ENCODE assay signal across 27 cellular contexts in genomic region chr21:44079846-44080245, GRCh38. TPM values are rescaled to one million over a fixed set of nuclear protein-coding genes. Genes with fewer than 3 reads are reported as not detected.
DNase-seq lines count a peak whose midpoint lies in the region; ATAC-seq and TF ChIP-seq lines count a peak whose summit lies in the region.
"Had no signal": no experiment of that assay in that cellular context is flagged by ENCODE, and none has a peak within 500 bp of the region (broad histone marks: within the 10 kb centered on the region; RNA-seq: fewer than 3 reads in every experiment).

No MANE protein-coding gene starts in this region.

- no peaks in the 10 kb centered on the region for H3K9me3 ChIP-seq in CD4-positive, alpha-beta memory T cell (ENCODE audit: control insufficient read depth in 1 of 2, low read length in 2 of 2)
- H3K9me3 ChIP-seq in colonic mucosa, result no peaks in the 10 kb centered on the region
- H3K9me3 ChIP-seq: adrenal gland, right lobe of liver had no signal

- peaks cover 76% of the 10 kb centered on the region for H3K4me1 Mint-ChIP-seq in activated CD4-positive, alpha-beta T cell treated with anti-CD3 and anti-CD28 coated beads, Interleukin-2, amount 10 ng/mL, durations not matched to agents 7 days and 5 days
- peaks cover 52 to 81% (median 63%) of the 10 kb centered on the region in 4 donors for H3K4me1 Mint-ChIP-seq in CD4-positive, alpha-beta memory T cell
- peaks cover 67% of the 10 kb centered on the region for H3K4me1 Mint-ChIP-seq in activated CD8-positive, alpha-beta T cell treated with anti-CD3 and anti-CD28 coated beads for 36 hours (ENCODE audit: low read depth)
- peaks cover 14 to 35% (median 19%) of the 10 kb centered on the region in 3 donors for H3K4me1 Mint-ChIP-seq in naive B cell
- H3K4me1 Mint-ChIP-seq: CD14-positive monocyte had no signal

- peak overlapping the region; percentile 71 for H3K27ac Mint-ChIP-seq in activated CD4-positive, alpha-beta T cell treated with anti-CD3 and anti-CD28 coated beads, Interleukin-2, amount 10 ng/mL, durations not matched to agents 7 days and 5 days
- H3K27ac Mint-ChIP-seq in CD4-positive, alpha-beta memory T cell, result peak overlapping the region; percentile 59 to 92 (median 85)
- peak overlapping the region; percentile 86 for H3K27ac Mint-ChIP-seq in activated CD8-positive, alpha-beta T cell treated with anti-CD3 and anti-CD28 coated beads for 36 hours
- H3K27ac Mint-ChIP-seq in naive B cell, result peak overlapping the region in 5 of 6 donors; percentile 55 to 96 (median 87)

- TF ChIP-seq POLR2A in erythroblast (IDR thresholded peaks at IDR 0.05; ENCODE audit: low read length), result no peak

- H3K4me1 ChIP-seq in CD4-positive, alpha-beta memory T cell (ENCODE audit: insufficient read depth, low read length), result peaks cover 67% of the 10 kb centered on the region
- H3K4me1 ChIP-seq in colonic mucosa, result no peaks in the 10 kb centered on the region
- H3K4me1 ChIP-seq: parathyroid adenoma, right lobe of liver had no signal

- no peaks in the 10 kb centered on the region for H3K27me3 ChIP-seq in CD4-positive, alpha-beta memory T cell (ENCODE audit: insufficient read depth, low read length)
- H3K27me3 ChIP-seq in colonic mucosa, result no peaks in the 10 kb centered on the region
- H3K27me3 ChIP-seq: adrenal gland, brain microvascular endothelial cell, right lobe of liver had no signal

- H3K4me3 Mint-ChIP-seq in activated CD4-positive, alpha-beta T cell treated with anti-CD3 and anti-CD28 coated beads, Interleukin-2, amount 10 ng/mL, durations not matched to agents 7 days and 5 days, result no peak overlapping the region
- peak overlapping the region in 3 of 8 donors; percentile 17 to 57 (median 27) for H3K4me3 Mint-ChIP-seq in CD4-positive, alpha-beta memory T cell
- H3K4me3 Mint-ChIP-seq in activated CD8-positive, alpha-beta T cell treated with anti-CD3 and anti-CD28 coated beads for 36 hours, result no peak overlapping the region
- H3K4me3 Mint-ChIP-seq in naive B cell, result no peak overlapping the region
- H3K4me3 Mint-ChIP-seq: CD14-positive monocyte had no signal

- no peak overlapping the region for H3K4me3 ChIP-seq in CD4-positive, alpha-beta memory T cell (ENCODE audit: low read length in 2 of 2)
- H3K4me3 ChIP-seq in colonic mucosa, result no peak overlapping the region
- H3K4me3 ChIP-seq: adrenal gland, right lobe of liver had no signal

- peaks cover 49% of the 10 kb centered on the region for H3K36me3 ChIP-seq in CD4-positive, alpha-beta memory T cell (ENCODE audit: insufficient read depth, low read length)
- no peaks in the 10 kb centered on the region for H3K36me3 ChIP-seq in colonic mucosa

- H3K27ac ChIP-seq in CD4-positive, alpha-beta memory T cell (ENCODE audit: low read depth, low read length), result no peak overlapping the region
- no peak overlapping the region for H3K27ac ChIP-seq in colonic mucosa
- H3K27ac ChIP-seq: adrenal gland, brain microvascular endothelial cell, HL-60, parathyroid adenoma, right lobe of liver had no signal

- no peaks in the 10 kb centered on the region for H3K9me3 Mint-ChIP-seq in activated CD4-positive, alpha-beta T cell treated with anti-CD3 and anti-CD28 coated beads, Interleukin-2, amount 10 ng/mL, durations not matched to agents 7 days and 5 days
- H3K9me3 Mint-ChIP-seq in CD4-positive, alpha-beta memory T cell, result no peaks in the 10 kb centered on the region
- H3K9me3 Mint-ChIP-seq in activated CD8-positive, alpha-beta T cell treated with anti-CD3 and anti-CD28 coated beads for 36 hours, result no peaks in the 10 kb centered on the region
- no peaks in the 10 kb centered on the region for H3K9me3 Mint-ChIP-seq in naive B cell
- H3K9me3 Mint-ChIP-seq: CD14-positive monocyte had no signal

- ATAC-seq in activated CD8-positive, alpha-beta T cell treated with anti-CD3 and anti-CD28 coated beads for 36 hours, result no peak
- no peak for ATAC-seq in naive B cell (ENCODE audit: low read depth in 2 of 2)
- ATAC-seq: HepG2, right lobe of liver, Right ventricle myocardium inferior had no signal

- CTCF ChIA-PET in activated CD4-positive, alpha-beta T cell treated with anti-CD3 and anti-CD28 coated beads, Interleukin-2, amount 10 ng/mL, durations not matched to agents 7 days and 5 days (lab: Charles Lee), result interaction anchor here (0.8 to 2.0 kb wide), 2 partner anchors 8 to 16 kb away, joined by 3 to 6 read pairs; no protein-coding TSS in a partner anchor
- CTCF ChIA-PET in CD4-positive, alpha-beta memory T cell (lab: Charles Lee; ENCODE audit: partially characterized antibody), result no interaction called here
- CTCF ChIA-PET in activated CD8-positive, alpha-beta T cell treated with anti-CD3 and anti-CD28 coated beads for 36 hours (lab: Charles Lee), result no interaction called here

- intact Hi-C loops in CD4-positive, alpha-beta memory T cell (cut with micrococcal nuclease), result no loop called here
- intact Hi-C loops in activated CD8-positive, alpha-beta T cell treated with anti-CD3 and anti-CD28 coated beads for 36 hours (cut with micrococcal nuclease), result no loop called here
- intact Hi-C loops in colonic mucosa (cut with DNase I), result no loop called here

- DNase-seq in activated CD4-positive, alpha-beta T cell treated with anti-CD3 and anti-CD28 coated beads, Interleukin-2, amount 10 ng/mL, durations not matched to agents 7 days and 5 days, result no peak
- DNase-seq in activated CD4-positive, alpha-beta T cell treated with anti-CD3 and anti-CD28 coated beads, Interleukin-2, amount 50 U/mL, for 4 hours, result no peak
- no peak for DNase-seq in CD4-positive, alpha-beta memory T cell
- DNase-seq in activated CD8-positive, alpha-beta T cell treated with anti-CD3 and anti-CD28 coated beads for 36 hours, result no peak
- DNase-seq in naive B cell, result no peak
- no peak for DNase-seq in iPS-NIHi11 (ENCODE audit: low spot score)
- DNase-seq in erythroblast (lab: John Stamatoyannopoulos, UW), result no peak
- DNase-seq in colonic mucosa, result no peak
- DNase-seq: activated CD4-positive, CD25-positive, alpha-beta regulatory T cell treated with anti-CD3 and anti-CD28 coated beads, Interleukin-2, amount 50 U/mL, for 72 hours; adrenal gland; brain microvascular endothelial cell; cortex of kidney; DMS153; GF-D8; glutamatergic neuron; mammary epithelial cell; NCI-H1048; NCI-H187; NCI-H345; OCI-M1; right lobe of liver; substantia nigra had no signal

- H3K9ac ChIP-seq in colonic mucosa (ENCODE audit: low read depth in 2 of 2, low read length in 2 of 2), result no peak overlapping the region
- H3K9ac ChIP-seq: parathyroid adenoma had no signal

- H3K27me3 Mint-ChIP-seq in activated CD4-positive, alpha-beta T cell treated with anti-CD3 and anti-CD28 coated beads, Interleukin-2, amount 10 ng/mL, durations not matched to agents 7 days and 5 days, result no peaks in the 10 kb centered on the region
- no peaks in the 10 kb centered on the region for H3K27me3 Mint-ChIP-seq in CD4-positive, alpha-beta memory T cell
- no peaks in the 10 kb centered on the region for H3K27me3 Mint-ChIP-seq in activated CD8-positive, alpha-beta T cell treated with anti-CD3 and anti-CD28 coated beads for 36 hours
- no peaks in the 10 kb centered on the region for H3K27me3 Mint-ChIP-seq in naive B cell

- POLR2A ChIA-PET in activated CD4-positive, alpha-beta T cell treated with anti-CD3 and anti-CD28 coated beads, Interleukin-2, amount 10 ng/mL, durations not matched to agents 7 days and 5 days (lab: Charles Lee), result no interaction called here
- POLR2A ChIA-PET in CD4-positive, alpha-beta memory T cell (lab: Charles Lee; ENCODE audit: partially characterized antibody), result interaction anchor here (4.7 kb wide), 1 partner anchor 9 kb away, joined by 25 read pairs; no protein-coding TSS in a partner anchor
- POLR2A ChIA-PET in activated CD8-positive, alpha-beta T cell treated with anti-CD3 and anti-CD28 coated beads for 36 hours (lab: Charles Lee), result interaction anchor here (0.7 kb wide), 1 partner anchor 200 kb away, joined by 3 read pairs; no protein-coding TSS in a partner anchor

- H3K36me3 Mint-ChIP-seq in activated CD4-positive, alpha-beta T cell treated with anti-CD3 and anti-CD28 coated beads, Interleukin-2, amount 10 ng/mL, durations not matched to agents 7 days and 5 days (ENCODE audit: low read depth), result peaks cover 77% of the 10 kb centered on the region
- peaks cover 55 to 80% of the 10 kb centered on the region in 2 donors for H3K36me3 Mint-ChIP-seq in CD4-positive, alpha-beta memory T cell
- H3K36me3 Mint-ChIP-seq in activated CD8-positive, alpha-beta T cell treated with anti-CD3 and anti-CD28 coated beads for 36 hours (ENCODE audit: low read depth), result peaks cover 69% of the 10 kb centered on the region
- peaks cover 32 to 35% of the 10 kb centered on the region in 2 donors for H3K36me3 Mint-ChIP-seq in naive B cell

- TF ChIP-seq CTCF in activated CD8-positive, alpha-beta T cell treated with anti-CD3 and anti-CD28 coated beads for 36 hours (IDR thresholded peaks at IDR 0.05), result no peak
- TF ChIP-seq CTCF in colonic mucosa (IDR thresholded peaks at IDR 0.05), result no peak

RNA-seq across cellular contexts. Expression of gene PWP2, which starts 27.4 kb away (rescaled TPM):
- total RNA-seq in activated CD4-positive, alpha-beta T cell treated with anti-CD3 and anti-CD28 coated beads, Interleukin-2, amount 10 ng/mL, durations not matched to agents 7 days and 5 days, result 10 to 100 TPM; 24.2 to 29.0 TPM
- total RNA-seq in CD4-positive, alpha-beta memory T cell, result 10 to 100 TPM; 27.2 to 28.2 TPM
- polyA plus RNA-seq in CD4-positive, alpha-beta memory T cell, result 10 to 100 TPM in 1 of 2 donors, under 1 TPM in 1; 0.35 to 13.9 TPM
- total RNA-seq in activated CD8-positive, alpha-beta T cell treated with anti-CD3 and anti-CD28 coated beads for 36 hours, result 10 to 100 TPM in 1 of 2 experiments, 1 to 10 TPM in 1; 9.3 to 10.1 TPM
- 10 to 100 TPM in 1 of 6 donors, 1 to 10 TPM in 5; 1.3 to 10.7 (median 4.3) TPM for polyA plus RNA-seq in naive B cell (ENCODE audit: low read depth in 6 of 6)
- total RNA-seq in colonic mucosa, result 1 to 10 TPM; 2.3 to 3.1 TPM

RNA-seq across cellular contexts. Expression of gene GATD3, which starts 53.6 kb away (rescaled TPM):
- 10 to 100 TPM; 41.7 to 50.2 TPM for total RNA-seq in activated CD4-positive, alpha-beta T cell treated with anti-CD3 and anti-CD28 coated beads, Interleukin-2, amount 10 ng/mL, durations not matched to agents 7 days and 5 days
- 10 to 100 TPM; 55.6 to 56.6 TPM for total RNA-seq in CD4-positive, alpha-beta memory T cell
- polyA plus RNA-seq in CD4-positive, alpha-beta memory T cell, result 10 to 100 TPM; 10.9 to 48.9 TPM
- 10 to 100 TPM; 10.3 to 11.8 TPM for total RNA-seq in activated CD8-positive, alpha-beta T cell treated with anti-CD3 and anti-CD28 coated beads for 36 hours
- polyA plus RNA-seq in naive B cell (ENCODE audit: low read depth in 6 of 6), result 10 to 100 TPM; 11.0 to 64.2 (median 33.9) TPM
- 10 to 100 TPM in 1 of 2 donors, 1 to 10 TPM in 1; 6.5 to 10.6 TPM for total RNA-seq in colonic mucosa
